1 cellular context compared by ENCODE assay signal in genomic region chr4:91267543-91267942, GRCh38.
TF ChIP-seq lines count a peak whose summit lies in the region.

No MANE protein-coding gene starts in this region.

TF ChIP-seq in H1, 55 proteins besides CTCF, POLR2A, EP300 and RAD21 (continued from another document):
- TF ChIP-seq CHD7 (IDR thresholded peaks at IDR 0.05; ENCODE audit: insufficient replicate concordance, low read length) (no peak), EGR1 (IDR thresholded peaks at IDR 0.05; ENCODE audit: borderline replicate concordance, low read depth, low read length) (no peak), HDAC6 (IDR thresholded peaks at IDR 0.05; ENCODE audit: low read depth, low read length) (no peak), TCF12 (IDR thresholded peaks at IDR 0.05; ENCODE audit: low read depth, low read length) (no peak), KDM1A (IDR thresholded peaks at IDR 0.05; ENCODE audit: borderline replicate concordance, low read length) (no peak), RNF2 (IDR thresholded peaks at IDR 0.05; ENCODE audit: borderline replicate concordance, low read depth, low read length, missing control alignments, poor library complexity, severe bottlenecking) (no peak), ZNF274 (IDR thresholded peaks at IDR 0.05; ENCODE audit: borderline replicate concordance, extremely low read depth, low read length) (no peak), CREB1 (IDR thresholded peaks at IDR 0.05) (no peak)
